In the genomic region with DNA sequence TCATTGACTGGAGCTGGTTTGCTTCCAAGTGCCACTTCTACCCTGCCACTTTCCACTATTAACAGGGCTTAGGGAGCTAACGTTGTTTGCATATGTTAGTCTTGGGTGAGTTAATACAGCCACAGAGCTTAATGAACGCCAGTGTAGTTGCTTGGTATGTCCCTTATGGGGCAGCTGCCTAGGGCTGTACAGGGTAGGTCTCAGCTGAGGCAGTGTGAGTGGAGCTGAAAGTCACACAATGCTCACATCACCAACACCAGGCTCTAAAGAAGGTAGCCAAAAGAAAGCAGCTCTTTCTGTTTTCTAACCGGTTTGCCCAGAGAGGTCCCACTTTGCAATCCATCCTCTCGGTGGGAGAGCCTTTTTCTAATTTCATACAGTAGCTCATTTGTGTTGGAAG, we compare ENCODE assay signal across 38 cellular contexts.
A peak's percentile ranks its signal among the peaks of the same experiment; 100 is the strongest.
DNase-seq lines count a peak whose midpoint lies in the region; ATAC-seq, FAIRE-seq and TF ChIP-seq lines count a peak whose summit lies in the region.
"Had no signal": no experiment of that assay in that cellular context is flagged by ENCODE, and none has a peak within 500 bp of the region (broad histone marks: within the 10 kb centered on the region; RNA-seq: fewer than 3 reads in every experiment).

No MANE protein-coding gene starts in this region.

- H3K4me1 Mint-ChIP-seq in neural progenitor cell: peaks cover 46% of the 10 kb centered on the region
- H3K4me1 Mint-ChIP-seq: stimulated activated memory B cell treated with anti-CD40 and anti-IgM and Interleukin-4, amounts not matched to agents 10 μg/mL and 1 μg/mL and 100 μg/mL, for 72 hours had no signal

- peak overlapping the region; percentile 74 for H3K27ac Mint-ChIP-seq in neural progenitor cell
- H3K27ac Mint-ChIP-seq: activated CD8-positive, alpha-beta T cell treated with anti-CD3 and anti-CD28 coated beads, Interleukin-2, amount 10 ng/mL, durations not matched to agents 7 days and 5 days; activated naive CD8-positive, alpha-beta T cell treated with anti-CD3 and anti-CD28 coated beads for 36 hours; CD4-positive, CD25-positive, alpha-beta regulatory T cell; natural killer cell treated with Interleukin-12 subunit alpha and Interleukin-12 subunit beta and Interleukin-15 and Interleukin-18, amount 100 ng/mL, for 72 hours; stimulated activated memory B cell treated with anti-CD40 and anti-IgM and Interleukin-4, amounts not matched to agents 10 μg/mL and 1 μg/mL and 100 μg/mL, for 72 hours had no signal

- no peak overlapping the region for H3K4me3 ChIP-seq in bronchial epithelial cell (ENCODE audit: low read depth, low read length)
- no peak overlapping the region for H3K4me3 ChIP-seq in neural progenitor cell
- no peak overlapping the region for H3K4me3 ChIP-seq in smooth muscle cell
- H3K4me3 ChIP-seq: dorsolateral prefrontal cortex, esophagus muscularis mucosa, K562, lung, SJCRH30, uterus had no signal

- no peak overlapping the region for H3K27ac ChIP-seq in neural progenitor cell
- H3K27ac ChIP-seq in smooth muscle cell (ENCODE audit: low read depth): no peak overlapping the region
- H3K27ac ChIP-seq: esophagus muscularis mucosa, foreskin keratinocyte, SJCRH30, VCaP had no signal

- no peaks in the 10 kb centered on the region for H4K20me1 ChIP-seq in neural progenitor cell (ENCODE audit: low read depth)
- no peaks in the 10 kb centered on the region for H4K20me1 ChIP-seq in smooth muscle cell (ENCODE audit: low read depth)

- no peaks in the 10 kb centered on the region for H3K27me3 Mint-ChIP-seq in neural progenitor cell (ENCODE audit: insufficient read depth, low read depth)
- H3K27me3 Mint-ChIP-seq: activated naive CD8-positive, alpha-beta T cell treated with anti-CD3 and anti-CD28 coated beads for 36 hours; CD4-positive, CD25-positive, alpha-beta regulatory T cell; natural killer cell treated with Interleukin-12 subunit alpha and Interleukin-12 subunit beta and Interleukin-15 and Interleukin-18, amount 100 ng/mL, for 72 hours; stimulated activated memory B cell treated with anti-CD40 and anti-IgM and Interleukin-4, amounts not matched to agents 10 μg/mL and 1 μg/mL and 100 μg/mL, for 72 hours had no signal

- FAIRE-seq in GM12891 (lab: Jason Lieb, UNC): peak; percentile 66
- peak; percentile 47 for FAIRE-seq in bronchial epithelial cell (lab: Jason Lieb, UNC)
- FAIRE-seq: endometrium, K562, kidney had no signal

- H3K36me3 Mint-ChIP-seq in neural progenitor cell: peaks cover 1% of the 10 kb centered on the region
- H3K36me3 Mint-ChIP-seq: natural killer cell treated with Interleukin-12 subunit alpha and Interleukin-12 subunit beta and Interleukin-15 and Interleukin-18, amount 100 ng/mL, for 72 hours had no signal

- H3K9ac ChIP-seq in neural progenitor cell (no peak overlapping the region), smooth muscle cell (ENCODE audit: low read depth) (no peak overlapping the region)

- H3K4me2 ChIP-seq in neural progenitor cell: no peak overlapping the region
- no peak overlapping the region for H3K4me2 ChIP-seq in smooth muscle cell

- H3K4me1 ChIP-seq in neural progenitor cell (peaks cover 9% of the 10 kb centered on the region), smooth muscle cell (ENCODE audit: low read depth) (no peaks in the 10 kb centered on the region)

- H3K79me2 ChIP-seq in neural progenitor cell (ENCODE audit: low read depth) (no peaks in the 10 kb centered on the region), smooth muscle cell (ENCODE audit: low read depth) (no peaks in the 10 kb centered on the region)

- TF ChIP-seq CTCF in bronchial epithelial cell (IDR thresholded peaks at IDR 0.05; ENCODE audit: insufficient read depth, low read length, severe bottlenecking) (no peak), neural progenitor cell (IDR thresholded peaks at IDR 0.05) (no peak), smooth muscle cell (IDR thresholded peaks at IDR 0.05; ENCODE audit: borderline replicate concordance, insufficient read depth, poor library complexity, severe bottlenecking) (no peak)

- no peaks in the 10 kb centered on the region for H3F3A ChIP-seq in neural progenitor cell (ENCODE audit: low read depth)
- no peaks in the 10 kb centered on the region for H3F3A ChIP-seq in smooth muscle cell (ENCODE audit: low read depth)

- H3K9me3 Mint-ChIP-seq in neural progenitor cell: no peaks in the 10 kb centered on the region
- H3K9me3 Mint-ChIP-seq: activated naive CD8-positive, alpha-beta T cell treated with anti-CD3 and anti-CD28 coated beads for 36 hours; natural killer cell treated with Interleukin-12 subunit alpha and Interleukin-12 subunit beta and Interleukin-15 and Interleukin-18, amount 100 ng/mL, for 72 hours; stimulated activated memory B cell treated with anti-CD40 and anti-IgM and Interleukin-4, amounts not matched to agents 10 μg/mL and 1 μg/mL and 100 μg/mL, for 72 hours had no signal

- no peak for DNase-seq in GM12891 (ENCODE audit: insufficient read length, low spot score)
- peak; percentile 15 for DNase-seq in NCI-H526 treated with DMSO at 0.1 percent for 48 hours (lab: John Stamatoyannopoulos, UW)
- DNase-seq in bronchial epithelial cell (ENCODE audit: low read depth): no peak
- no peak for DNase-seq in neural progenitor cell (ENCODE audit: low spot score)
- no peak for DNase-seq in smooth muscle cell (lab: John Stamatoyannopoulos, UW; ENCODE audit: unreplicated experiment)
- DNase-seq in NCI-H146 (lab: John Stamatoyannopoulos, UW): no peak
- DNase-seq in NOMO-1 treated with DMSO at 0.1 percent for 48 hours (lab: John Stamatoyannopoulos, UW; ENCODE audit: unreplicated experiment): no peak
- DNase-seq: activated CD4-positive, alpha-beta T cell treated with anti-CD3 and anti-CD28 coated beads for 4 hours; activated CD8-positive, alpha-beta T cell treated with anti-CD3 and anti-CD28 coated beads, Interleukin-2, amount 10 ng/mL, durations not matched to agents 7 days and 5 days; activated effector memory CD4-positive, alpha-beta T cell treated with Interleukin-2 at 50 U/mL for 16 hours; activated naive CD8-positive, alpha-beta T cell treated with anti-CD3 and anti-CD28 coated beads for 36 hours; activated T-cell treated with anti-CD3 and anti-CD28 coated beads for 4 hours; AML-193; aorta; CD4-positive, CD25-positive, alpha-beta regulatory T cell; cerebellar nuclear complex; DMS79 treated with DMSO at 0.1 percent for 48 hours; dorsolateral prefrontal cortex; foreskin keratinocyte; GDM1; head of caudate nucleus; kidney; MM.1S; NCI-H2029 treated with DMSO at 0.1 percent for 48 hours; NCI-H748 treated with DMSO at 0.1 percent for 48 hours; RPMI8226; SJCRH30; substantia nigra; T1000; uterus had no signal

- no peak for ATAC-seq in HG02884 (IDR thresholded peaks at IDR 0.05; ENCODE audit: unreplicated experiment)
- ATAC-seq: activated CD8-positive, alpha-beta T cell treated with anti-CD3 and anti-CD28 coated beads, Interleukin-2, amount 10 ng/mL, durations not matched to agents 7 days and 5 days; foreskin keratinocyte; K562; stimulated activated memory B cell treated with anti-CD40 and anti-IgM and Interleukin-4, amounts not matched to agents 10 μg/mL and 1 μg/mL and 100 μg/mL, for 72 hours had no signal

- H3K9me3 ChIP-seq in neural progenitor cell (ENCODE audit: low read depth): no peaks in the 10 kb centered on the region
- H3K9me3 ChIP-seq in smooth muscle cell (replicated peaks; ENCODE audit: low read depth): no peaks in the 10 kb centered on the region
- H3K9me3 ChIP-seq: esophagus muscularis mucosa, SJCRH30, uterus had no signal

- no peak overlapping the region for H3K4me3 Mint-ChIP-seq in neural progenitor cell
- H3K4me3 Mint-ChIP-seq: activated CD8-positive, alpha-beta T cell treated with anti-CD3 and anti-CD28 coated beads, Interleukin-2, amount 10 ng/mL, durations not matched to agents 7 days and 5 days; activated naive CD8-positive, alpha-beta T cell treated with anti-CD3 and anti-CD28 coated beads for 36 hours; CD4-positive, CD25-positive, alpha-beta regulatory T cell; natural killer cell treated with Interleukin-12 subunit alpha and Interleukin-12 subunit beta and Interleukin-15 and Interleukin-18, amount 100 ng/mL, for 72 hours; stimulated activated memory B cell treated with anti-CD40 and anti-IgM and Interleukin-4, amounts not matched to agents 10 μg/mL and 1 μg/mL and 100 μg/mL, for 72 hours had no signal

- H3K27me3 ChIP-seq in bronchial epithelial cell (ENCODE audit: control insufficient read depth, insufficient read depth, low read length): no peaks in the 10 kb centered on the region
- no peaks in the 10 kb centered on the region for H3K27me3 ChIP-seq in neural progenitor cell
- no peaks in the 10 kb centered on the region for H3K27me3 ChIP-seq in smooth muscle cell (ENCODE audit: low read depth)
- H3K27me3 ChIP-seq: dorsolateral prefrontal cortex, esophagus muscularis mucosa, foreskin keratinocyte, SJCRH30, uterus had no signal

- H2AFZ ChIP-seq in neural progenitor cell (replicated peaks) (no peak overlapping the region), smooth muscle cell (ENCODE audit: low read depth) (no peak overlapping the region)

- WGBS in smooth muscle cell (ENCODE audit: low lambda C conversion rate): 58% methylated on average over 4 of the region's 4 CpGs

- TF ChIP-seq POLR2A in GM12891 (IDR thresholded peaks at IDR 0.05; ENCODE audit: low read depth, low read length): no peak

- no peaks in the 10 kb centered on the region for H3K36me3 ChIP-seq in bronchial epithelial cell (ENCODE audit: control insufficient read depth, insufficient read depth, low read length)
- H3K36me3 ChIP-seq in neural progenitor cell: no peaks in the 10 kb centered on the region
- H3K36me3 ChIP-seq in smooth muscle cell (ENCODE audit: low read depth): no peaks in the 10 kb centered on the region
- H3K36me3 ChIP-seq: esophagus muscularis mucosa, SJCRH30, uterus had no signal

TF ChIP-seq in GM12891, 5 proteins besides CTCF, POLR2A, EP300 and RAD21:
- TF ChIP-seq POU2F2 (IDR thresholded peaks at IDR 0.05; ENCODE audit: low read depth, low read length) (no peak), POLR2AphosphoS5 (IDR thresholded peaks at IDR 0.05; ENCODE audit: low read depth, low read length) (no peak), PAX5 (IDR thresholded peaks at IDR 0.05; ENCODE audit: insufficient read depth, low read length, severe bottlenecking) (no peak), SPI1 (IDR thresholded peaks at IDR 0.05; ENCODE audit: low read depth, low read length) (no peak), TAF1 (IDR thresholded peaks at IDR 0.05; ENCODE audit: low read depth, low read length) (no peak)
